In the genomic region with DNA sequence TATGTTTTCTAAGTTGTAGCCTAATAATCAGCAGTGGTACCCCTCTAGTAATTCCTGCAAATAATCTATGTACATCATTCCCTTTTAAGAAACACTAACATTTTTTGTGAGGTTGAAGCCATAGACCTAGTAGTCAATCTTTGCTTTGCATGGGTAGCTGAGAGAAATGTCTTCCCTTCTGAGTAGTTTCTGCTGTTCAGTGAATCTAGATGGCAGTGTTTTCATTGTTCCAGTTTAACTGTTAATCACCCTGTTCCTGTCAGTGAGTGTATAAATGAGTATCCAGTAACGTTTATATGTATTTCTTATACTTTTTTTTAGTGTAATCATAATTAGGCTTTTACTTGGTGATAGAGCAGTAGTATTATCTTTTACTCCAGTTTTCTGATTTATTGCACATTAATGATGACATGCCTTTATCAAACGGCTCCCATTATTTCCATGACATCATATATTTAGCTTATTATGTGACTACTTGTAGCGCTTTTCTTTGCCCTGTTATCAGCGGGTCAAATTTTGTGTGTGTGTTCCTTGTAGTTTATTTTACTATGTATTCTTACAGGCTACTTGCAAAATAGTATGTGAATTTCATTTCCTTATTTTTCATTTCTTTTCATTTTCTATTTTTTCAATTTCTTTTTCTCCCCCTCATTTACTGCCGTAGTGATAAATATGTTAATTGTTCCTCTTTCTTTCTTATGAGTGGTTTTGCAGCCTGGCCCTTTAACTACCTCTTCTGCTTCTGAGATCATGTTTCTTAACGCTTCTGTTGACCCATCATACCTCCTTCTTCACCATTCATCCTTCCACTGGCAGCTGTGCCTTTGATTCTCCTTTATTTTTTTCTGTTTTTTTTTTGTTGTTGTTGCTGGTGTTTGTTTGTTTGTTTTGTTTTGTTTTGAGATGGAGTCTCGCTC, we compare ENCODE assay signal across 1 cellular context.
TF ChIP-seq lines count a peak whose summit lies in the region.

No MANE protein-coding gene starts in this region.

TF ChIP-seq in HEK293, 187 proteins besides CTCF, POLR2A, EP300 and RAD21 (continued from another document):
- TF ChIP-seq, protein P1, sequence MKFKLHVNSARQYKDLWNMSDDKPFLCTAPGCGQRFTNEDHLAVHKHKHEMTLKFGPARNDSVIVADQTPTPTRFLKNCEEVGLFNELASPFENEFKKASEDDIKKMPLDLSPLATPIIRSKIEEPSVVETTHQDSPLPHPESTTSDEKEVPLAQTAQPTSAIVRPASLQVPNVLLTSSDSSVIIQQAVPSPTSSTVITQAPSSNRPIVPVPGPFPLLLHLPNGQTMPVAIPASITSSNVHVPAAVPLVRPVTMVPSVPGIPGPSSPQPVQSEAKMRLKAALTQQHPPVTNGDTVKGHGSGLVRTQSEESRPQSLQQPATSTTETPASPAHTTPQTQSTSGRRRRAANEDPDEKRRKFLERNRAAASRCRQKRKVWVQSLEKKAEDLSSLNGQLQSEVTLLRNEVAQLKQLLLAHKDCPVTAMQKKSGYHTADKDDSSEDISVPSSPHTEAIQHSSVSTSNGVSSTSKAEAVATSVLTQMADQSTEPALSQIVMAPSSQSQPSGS (tag by site-specific recombination; IDR thresholded peaks at IDR 0.05; ENCODE audit: low read depth) = peak; percentile 98
- TF ChIP-seq ZNF221 (tag by site-specific recombination; IDR thresholded peaks at IDR 0.05; ENCODE audit: borderline replicate concordance) = no peak
- TF ChIP-seq, protein P2, sequence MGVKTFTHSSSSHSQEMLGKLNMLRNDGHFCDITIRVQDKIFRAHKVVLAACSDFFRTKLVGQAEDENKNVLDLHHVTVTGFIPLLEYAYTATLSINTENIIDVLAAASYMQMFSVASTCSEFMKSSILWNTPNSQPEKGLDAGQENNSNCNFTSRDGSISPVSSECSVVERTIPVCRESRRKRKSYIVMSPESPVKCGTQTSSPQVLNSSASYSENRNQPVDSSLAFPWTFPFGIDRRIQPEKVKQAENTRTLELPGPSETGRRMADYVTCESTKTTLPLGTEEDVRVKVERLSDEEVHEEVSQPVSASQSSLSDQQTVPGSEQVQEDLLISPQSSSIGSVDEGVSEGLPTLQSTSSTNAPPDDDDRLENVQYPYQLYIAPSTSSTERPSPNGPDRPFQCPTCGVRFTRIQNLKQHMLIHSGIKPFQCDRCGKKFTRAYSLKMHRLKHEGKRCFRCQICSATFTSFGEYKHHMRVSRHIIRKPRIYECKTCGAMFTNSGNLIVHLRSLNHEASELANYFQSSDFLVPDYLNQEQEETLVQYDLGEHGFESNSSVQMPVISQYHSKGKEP (tag by site-specific recombination; IDR thresholded peaks at IDR 0.05) = 0 out of 2 replicates have a peak, but pooled peaks have one; percentile 27
- no peak for TF ChIP-seq ZNF404 (tag by site-specific recombination; IDR thresholded peaks at IDR 0.05)
- no peak for TF ChIP-seq EGR2 (tag by site-specific recombination; IDR thresholded peaks at IDR 0.05; ENCODE audit: low read depth)
- TF ChIP-seq GLI2 (tag by site-specific recombination; IDR thresholded peaks at IDR 0.05; ENCODE audit: borderline replicate concordance, low read depth) = peak; percentile 64; the same call in 1 of the 2 replicates
- peak; percentile 94 for TF ChIP-seq ZXDB (tag by site-specific recombination; IDR thresholded peaks at IDR 0.05)
- TF ChIP-seq ZNF132 (tag by site-specific recombination; IDR thresholded peaks at IDR 0.05; ENCODE audit: borderline replicate concordance) = no peak
- TF ChIP-seq ZNF629 (tag by site-specific recombination; IDR thresholded peaks at IDR 0.05) = peak; percentile 95
- TF ChIP-seq, protein P3, sequence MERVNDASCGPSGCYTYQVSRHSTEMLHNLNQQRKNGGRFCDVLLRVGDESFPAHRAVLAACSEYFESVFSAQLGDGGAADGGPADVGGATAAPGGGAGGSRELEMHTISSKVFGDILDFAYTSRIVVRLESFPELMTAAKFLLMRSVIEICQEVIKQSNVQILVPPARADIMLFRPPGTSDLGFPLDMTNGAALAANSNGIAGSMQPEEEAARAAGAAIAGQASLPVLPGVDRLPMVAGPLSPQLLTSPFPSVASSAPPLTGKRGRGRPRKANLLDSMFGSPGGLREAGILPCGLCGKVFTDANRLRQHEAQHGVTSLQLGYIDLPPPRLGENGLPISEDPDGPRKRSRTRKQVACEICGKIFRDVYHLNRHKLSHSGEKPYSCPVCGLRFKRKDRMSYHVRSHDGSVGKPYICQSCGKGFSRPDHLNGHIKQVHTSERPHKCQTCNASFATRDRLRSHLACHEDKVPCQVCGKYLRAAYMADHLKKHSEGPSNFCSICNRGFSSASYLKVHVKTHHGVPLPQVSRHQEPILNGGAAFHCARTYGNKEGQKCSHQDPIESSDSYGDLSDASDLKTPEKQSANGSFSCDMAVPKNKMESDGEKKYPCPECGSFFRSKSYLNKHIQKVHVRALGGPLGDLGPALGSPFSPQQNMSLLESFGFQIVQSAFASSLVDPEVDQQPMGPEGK (tag by site-specific recombination; IDR thresholded peaks at IDR 0.05) = peak; percentile 29; the same call in 1 of the 2 replicates
- no peak for TF ChIP-seq ZNF530 (tag by site-specific recombination; IDR thresholded peaks at IDR 0.05; ENCODE audit: low read depth)
- peak; percentile 13; the same call in 1 of the 2 replicates for TF ChIP-seq ZNF623 (tag by site-specific recombination; IDR thresholded peaks at IDR 0.05)
- no peak for TF ChIP-seq ZBTB20 (tag by site-specific recombination; IDR thresholded peaks at IDR 0.05)
- TF ChIP-seq ZNF248 (tag by site-specific recombination; IDR thresholded peaks at IDR 0.05) = no peak
- TF ChIP-seq, protein P4, sequence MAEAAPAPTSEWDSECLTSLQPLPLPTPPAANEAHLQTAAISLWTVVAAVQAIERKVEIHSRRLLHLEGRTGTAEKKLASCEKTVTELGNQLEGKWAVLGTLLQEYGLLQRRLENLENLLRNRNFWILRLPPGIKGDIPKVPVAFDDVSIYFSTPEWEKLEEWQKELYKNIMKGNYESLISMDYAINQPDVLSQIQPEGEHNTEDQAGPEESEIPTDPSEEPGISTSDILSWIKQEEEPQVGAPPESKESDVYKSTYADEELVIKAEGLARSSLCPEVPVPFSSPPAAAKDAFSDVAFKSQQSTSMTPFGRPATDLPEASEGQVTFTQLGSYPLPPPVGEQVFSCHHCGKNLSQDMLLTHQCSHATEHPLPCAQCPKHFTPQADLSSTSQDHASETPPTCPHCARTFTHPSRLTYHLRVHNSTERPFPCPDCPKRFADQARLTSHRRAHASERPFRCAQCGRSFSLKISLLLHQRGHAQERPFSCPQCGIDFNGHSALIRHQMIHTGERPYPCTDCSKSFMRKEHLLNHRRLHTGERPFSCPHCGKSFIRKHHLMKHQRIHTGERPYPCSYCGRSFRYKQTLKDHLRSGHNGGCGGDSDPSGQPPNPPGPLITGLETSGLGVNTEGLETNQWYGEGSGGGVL (tag by site-specific recombination; IDR thresholded peaks at IDR 0.05) = peak; percentile 20; the same call in 1 of the 2 replicates
- TF ChIP-seq ZNF416 (tag by site-specific recombination; IDR thresholded peaks at IDR 0.05) = no peak
- no peak for TF ChIP-seq ZNF768 (tag by site-specific recombination; IDR thresholded peaks at IDR 0.05)
TF ChIP-seq in HEK293: peak in this region for 47.
